ENCODE assay signal across 24 cellular contexts in the genomic region with DNA sequence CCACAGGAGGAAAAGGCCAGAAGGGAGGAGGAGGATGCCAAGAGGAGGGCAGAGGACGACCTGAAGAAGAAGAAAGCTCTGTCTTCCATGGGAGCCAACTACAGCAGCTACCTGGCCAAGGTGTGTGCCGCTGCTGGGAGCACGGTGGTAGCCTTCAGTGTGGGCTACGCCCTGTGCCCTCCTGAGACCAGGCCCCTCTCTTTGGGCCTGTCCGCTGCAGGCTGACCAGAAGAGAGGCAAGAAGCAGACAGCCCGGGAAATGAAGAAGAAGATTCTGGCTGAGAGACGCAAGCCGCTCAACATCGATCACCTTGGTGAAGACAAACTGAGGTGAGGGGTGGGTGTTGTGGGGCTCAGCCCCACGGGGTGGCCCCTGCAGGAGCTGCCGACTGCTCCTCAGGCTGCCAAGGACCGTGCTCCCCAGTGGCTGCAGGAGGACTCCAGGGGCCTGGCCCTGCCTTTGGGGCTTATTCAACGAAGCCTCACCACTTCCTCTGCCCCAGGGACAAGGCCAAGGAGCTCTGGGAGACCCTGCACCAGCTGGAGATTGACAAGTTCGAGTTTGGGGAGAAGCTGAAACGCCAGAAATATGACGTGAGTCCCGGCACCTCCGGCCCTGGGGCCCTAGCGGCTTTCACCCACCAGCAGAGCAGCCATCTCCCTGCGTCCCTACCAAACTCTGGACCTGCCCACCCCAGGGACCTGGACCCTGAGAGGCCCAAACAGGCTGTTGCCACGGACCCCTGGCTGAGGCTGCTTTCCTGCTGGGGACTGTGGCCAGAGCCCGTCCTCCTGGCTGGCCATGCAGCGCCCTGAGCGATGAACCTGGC. TPM values are rescaled to one million over a fixed set of nuclear protein-coding genes. Genes with fewer than 3 reads are reported as not detected.
DNase-seq lines count a peak whose midpoint lies in the region; ATAC-seq and TF ChIP-seq lines count a peak whose summit lies in the region.
"Had no signal": no experiment of that assay in that cellular context is flagged by ENCODE, and none has a peak within 500 bp of the region (broad histone marks: within the 10 kb centered on the region; RNA-seq: fewer than 3 reads in every experiment).

No MANE protein-coding gene starts in this region.

- BruUV-seq in A673 (replicated peaks; lab: Mats Ljungman, UMichigan) = no TSS peak

- H2BK120ac ChIP-seq in neuronal stem cell (ENCODE audit: low read depth, low read length) = no peak overlapping the region

- DNase-seq in activated CD4-positive, CD25-positive, alpha-beta regulatory T cell treated with anti-CD3 and anti-CD28 coated beads, Interleukin-2, amount 50 U/mL, for 72 hours = peak; percentile 23
- DNase-seq in activated CD4-positive, CD25-positive, alpha-beta regulatory T cell (lab: John Stamatoyannopoulos, UW) = no peak
- DNase-seq in WERI-Rb-1 (peak; percentile 3), neuronal stem cell (ENCODE audit: low spot score) (no peak), A673 (ENCODE audit: low spot score) (no peak)
- DNase-seq: AML-193; GDM1; HCEC 1CT; mesenchymal stem cell; NCI-H1048; NCI-H187; NCI-H2171 treated with DMSO at 0.1 percent for 48 hours; NCI-H524 treated with DMSO at 0.1 percent for 48 hours; NK-92 treated with Interleukin-12 subunit alpha and Interleukin-12 subunit beta, amount 100 ng/mL, for 24 hours; transverse colon had no signal

- no peaks in the 10 kb centered on the region for H3K79me1 ChIP-seq in neuronal stem cell (ENCODE audit: low read depth, low read length)

- H3K4ac ChIP-seq in neuronal stem cell (ENCODE audit: low read length) = no peak overlapping the region

- ATAC-seq in GM18520 (IDR thresholded peaks at IDR 0.05; ENCODE audit: unreplicated experiment) (no peak), HG02973 (IDR thresholded peaks at IDR 0.05; ENCODE audit: unreplicated experiment) (no peak)
- ATAC-seq: pancreas had no signal

- H2AFZ ChIP-seq in neuronal stem cell (ENCODE audit: low read length) = no peak overlapping the region

- H3K18ac ChIP-seq in neuronal stem cell (ENCODE audit: low read length) = peak overlapping the region; percentile 38

- H3K27me3 ChIP-seq in BLaER1 = no peaks in the 10 kb centered on the region; the same call in 1 of the 2 replicates
- peaks cover 51% of the 10 kb centered on the region for H3K27me3 ChIP-seq in WERI-Rb-1 (ENCODE audit: insufficient read depth, low read depth, severe bottlenecking)
- peaks cover 0 to 9% (median 0%) of the 10 kb centered on the region in 3 experiments for H3K27me3 ChIP-seq in neuronal stem cell (ENCODE audit: control insufficient read depth in 3 of 3, insufficient read depth in 3 of 3, low read depth in 1 of 3, low read length in 3 of 3)
- no peaks in the 10 kb centered on the region for H3K27me3 ChIP-seq in A673 (replicated peaks; ENCODE audit: insufficient read depth, low read depth, low read length, poor library complexity)
- H3K27me3 ChIP-seq: pancreas, SJSA1, transverse colon had no signal

- H3K9me3 ChIP-seq in BLaER1 (no peaks in the 10 kb centered on the region), WERI-Rb-1 (ENCODE audit: severe bottlenecking) (no peaks in the 10 kb centered on the region), neuronal stem cell (replicated peaks in 1 of 2; ENCODE audit: control insufficient read depth in 2 of 2, insufficient read depth in 1 of 2, low read depth in 1 of 2, low read length in 2 of 2) (no peaks in the 10 kb centered on the region), A673 (ENCODE audit: low read depth, low read length, poor library complexity, severe bottlenecking) (no peaks in the 10 kb centered on the region)
- H3K9me3 ChIP-seq: pancreas, SJSA1, transverse colon had no signal

- no peak overlapping the region for H2BK15ac ChIP-seq in neuronal stem cell (ENCODE audit: low read length)

- peak overlapping the region; percentile 11 for H2BK5ac ChIP-seq in neuronal stem cell (ENCODE audit: low read length)

- H2AK5ac ChIP-seq in neuronal stem cell (ENCODE audit: low read depth, low read length) = peak overlapping the region; percentile 90

- no peak overlapping the region for H3K23ac ChIP-seq in neuronal stem cell (ENCODE audit: low read depth, low read length, poor library complexity)

- TF ChIP-seq CTCF in WERI-Rb-1 (IDR thresholded peaks at IDR 0.05; ENCODE audit: low read depth, low read length) (no peak), A673 (conservative IDR thresholded peaks at IDR 0.05; ENCODE audit: low read depth, low read length) (no peak)

- H3K4me1 ChIP-seq in BLaER1 = peaks cover 58% of the 10 kb centered on the region
- H3K4me1 ChIP-seq in neuronal stem cell (ENCODE audit: control insufficient read depth in 2 of 2, insufficient read depth in 1 of 2, low read depth in 1 of 2, low read length in 2 of 2) = peaks cover 3 to 4% of the 10 kb centered on the region in 2 donors
- H3K4me1 ChIP-seq in A673 (ENCODE audit: insufficient read depth, low read length, poor library complexity, severe bottlenecking) = no peaks in the 10 kb centered on the region
- H3K4me1 ChIP-seq: pancreas had no signal

- no peak overlapping the region for H4K8ac ChIP-seq in neuronal stem cell (ENCODE audit: low read depth, low read length)

- no peak overlapping the region for H3K14ac ChIP-seq in neuronal stem cell (ENCODE audit: low read length)

- no peaks in the 10 kb centered on the region for H4K20me1 ChIP-seq in BLaER1

- no peak overlapping the region for H3K4me3 ChIP-seq in BLaER1
- no peak overlapping the region for H3K4me3 ChIP-seq in WERI-Rb-1 (ENCODE audit: low read depth, low read length)
- no peak overlapping the region for H3K4me3 ChIP-seq in neuronal stem cell (ENCODE audit: low read length in 2 of 2)
- no peak overlapping the region for H3K4me3 ChIP-seq in A673 (ENCODE audit: low read depth, low read length, poor library complexity, severe bottlenecking)
- H3K4me3 ChIP-seq: pancreas, SJSA1, transverse colon had no signal

- intact Hi-C loops in A673 (cut with micrococcal nuclease; ENCODE audit: unreplicated experiment) = no loop called here

- no peaks in the 10 kb centered on the region for H3K36me3 ChIP-seq in BLaER1
- H3K36me3 ChIP-seq in WERI-Rb-1 = no peaks in the 10 kb centered on the region
- H3K36me3 ChIP-seq in neuronal stem cell (replicated peaks in 1 of 2; ENCODE audit: control insufficient read depth in 2 of 2, insufficient read depth in 2 of 2, low read length in 2 of 2) = no peaks in the 10 kb centered on the region
- H3K36me3 ChIP-seq in A673 (ENCODE audit: insufficient read depth, low read length, poor library complexity, severe bottlenecking) = no peaks in the 10 kb centered on the region
- H3K36me3 ChIP-seq: pancreas, SJSA1, transverse colon had no signal

- WGBS in neuronal stem cell (ENCODE audit: extremely low coverage in 2 of 2, insufficient read length in 2 of 2, insufficient replicate concordance in 1 of 2), 2 donors = no CpG with 5 or more reads among the region's 24 CpGs

- no peak overlapping the region for H2BK12ac ChIP-seq in neuronal stem cell (ENCODE audit: low read length)

- H3K9ac ChIP-seq in BLaER1 = no peak overlapping the region
- H3K9ac ChIP-seq in neuronal stem cell (ENCODE audit: low read depth, low read length, poor library complexity) = no peak overlapping the region

- H3K27ac ChIP-seq in BLaER1 (0 out of 2 replicates have a peak overlapping the region, but pooled peaks have one; percentile 18), WERI-Rb-1 (no peak overlapping the region), neuronal stem cell (replicated peaks; ENCODE audit: low read length) (no peak overlapping the region), A673 (ENCODE audit: low read depth, low read length, poor library complexity, severe bottlenecking) (no peak overlapping the region)
- H3K27ac ChIP-seq: 22Rv1, pancreas, SJSA1, transverse colon had no signal

- H4K91ac ChIP-seq in neuronal stem cell (ENCODE audit: low read depth, low read length, poor library complexity) = no peak overlapping the region

- CTCF ChIA-PET in A673 (lab: Charles Lee) = no interaction called here

- H3K4me2 ChIP-seq in BLaER1 = peak overlapping the region; percentile 67
- no peak overlapping the region for H3K4me2 ChIP-seq in neuronal stem cell (ENCODE audit: insufficient read depth, low read length, poor library complexity, severe bottlenecking)

- POLR2A ChIA-PET in A673 (lab: Charles Lee; ENCODE audit: low non-redundant PET) = no interaction called here

RNA-seq across cellular contexts. Expression of a gene that starts 12.6 kb away (rescaled TPM):
- polyA plus RNA-seq in neuronal stem cell (2013, experiment 1 of 2) = 89.1 TPM
- polyA plus RNA-seq in neuronal stem cell (2013, experiment 2 of 2) = 89.3 TPM
- total RNA-seq in A673 (2021) = 83.8 and 92.4 TPM in 2 replicates

RNA-seq across cellular contexts. Expression of a gene that starts 15.0 kb away (rescaled TPM):
- 0.49 TPM for polyA plus RNA-seq in neuronal stem cell (2013, experiment 1 of 2)
- 0.32 TPM for polyA plus RNA-seq in neuronal stem cell (2013, experiment 2 of 2)
- total RNA-seq in A673 (2021) = not detected in 2 replicates
- total RNA-seq: dermis microvascular lymphatic vessel endothelial cell, fibroblast of lung had no signal
- polyA plus RNA-seq: fibroblast of lung had no signal

RNA-seq across cellular contexts. Expression of a gene that starts 42.8 kb away (rescaled TPM):
- not detected for polyA plus RNA-seq in neuronal stem cell (2013, experiment 1 of 2)
- polyA plus RNA-seq in neuronal stem cell (2013, experiment 2 of 2) = not detected
- total RNA-seq in A673 (2021) = not detected in 2 replicates
- total RNA-seq: dermis microvascular lymphatic vessel endothelial cell; fibroblast of lung; pancreas; SJSA1; T-helper 1 cell treated with Interleukin-12 subunit alpha and Interleukin-12 subunit beta and Interleukin-4 antibody, amounts not matched to agents 30 ng/mL and 1 ng/mL, for 36 hours; transverse colon had no signal
- polyA plus RNA-seq: fibroblast of lung, pancreas had no signal

Comparison
In these comparisons a context has a peak if more than half of its experiments do, and no peak if none do; other contexts are left out.
1. DNase-seq: peak in activated CD4-positive, CD25-positive, alpha-beta regulatory T cell treated with anti-CD3 and anti-CD28 coated beads, Interleukin-2, amount 50 U/mL, for 72 hours (single experiment) and WERI-Rb-1 (single experiment); none in activated CD4-positive, CD25-positive, alpha-beta regulatory T cell (0 of 4), neuronal stem cell (single experiment) and A673 (single experiment).